ENCODE assay signal across 13 cellular contexts in genomic region chr1:154715385-154715784, GRCh38.
"Had no signal": no experiment of that assay in that cellular context is flagged by ENCODE, and none has a peak within 500 bp of the region (broad histone marks: within the 10 kb centered on the region; RNA-seq: fewer than 3 reads in every experiment).

No MANE protein-coding gene starts in this region.

- H3K4me3 Mint-ChIP-seq: activated T-helper 1 cell treated with anti-CD3 and anti-CD28 coated beads, Interleukin-12 subunit alpha, Interleukin-12 subunit beta, Interleukin-2, Interleukin-4 antibody, amounts not matched to agents 30 ng/mL and 10 ng/mL and 1 ng/mL, durations not matched to agents 14 hours and 24 hours and 36 hours; neural crest cell; stimulated activated effector memory CD8-positive, alpha-beta T cell treated with anti-CD3 and anti-CD28 coated beads, Interleukin-12 subunit alpha, Interleukin-12 subunit beta, amount 100 ng/mL, for 72 hours had no signal

- H3K36me3 Mint-ChIP-seq: stimulated activated effector memory CD8-positive, alpha-beta T cell treated with anti-CD3 and anti-CD28 coated beads, Interleukin-12 subunit alpha, Interleukin-12 subunit beta, amount 100 ng/mL, for 72 hours had no signal

- H3K9me3 Mint-ChIP-seq: activated T-helper 1 cell treated with anti-CD3 and anti-CD28 coated beads, Interleukin-12 subunit alpha, Interleukin-12 subunit beta, Interleukin-2, Interleukin-4 antibody, amounts not matched to agents 30 ng/mL and 10 ng/mL and 1 ng/mL, durations not matched to agents 14 hours and 24 hours and 36 hours; neural crest cell; stimulated activated effector memory CD8-positive, alpha-beta T cell treated with anti-CD3 and anti-CD28 coated beads, Interleukin-12 subunit alpha, Interleukin-12 subunit beta, amount 100 ng/mL, for 72 hours had no signal

- H3K36me3 ChIP-seq: gastroesophageal sphincter, ovary, sigmoid colon had no signal

- H3K4me3 ChIP-seq: dorsolateral prefrontal cortex, gastroesophageal sphincter, mucosa of descending colon, ovary, sigmoid colon, SK-N-MC had no signal

- H3K27ac ChIP-seq: ovary, SK-N-MC had no signal

- DNase-seq: activated CD4-positive, CD25-positive, alpha-beta regulatory T cell treated with anti-CD3 and anti-CD28 coated beads, Interleukin-2, amount 50 U/mL, for 72 hours; activated naive CD4-positive, alpha-beta T cell treated with Interleukin-2 at 50 U/mL for 16 hours; dorsolateral prefrontal cortex; ovary; sigmoid colon; stimulated activated CD4-positive, alpha-beta T cell treated with anti-CD3 and anti-CD28 coated beads, Interleukin-12 subunit alpha, Interleukin-12 subunit beta, amount 100 ng/mL, for 4 hours; stimulated activated CD4-positive, alpha-beta T cell treated with anti-CD3 and anti-CD28 coated beads, Interleukin-2, amount 100 ng/mL, for 24 hours had no signal

- H3K27ac Mint-ChIP-seq: activated T-helper 1 cell treated with anti-CD3 and anti-CD28 coated beads, Interleukin-12 subunit alpha, Interleukin-12 subunit beta, Interleukin-2, Interleukin-4 antibody, amounts not matched to agents 30 ng/mL and 10 ng/mL and 1 ng/mL, durations not matched to agents 14 hours and 24 hours and 36 hours; stimulated activated effector memory CD8-positive, alpha-beta T cell treated with anti-CD3 and anti-CD28 coated beads, Interleukin-12 subunit alpha, Interleukin-12 subunit beta, amount 100 ng/mL, for 72 hours had no signal

- H3K27me3 ChIP-seq: dorsolateral prefrontal cortex, gastroesophageal sphincter, ovary, sigmoid colon had no signal

- H3K9me3 ChIP-seq: gastroesophageal sphincter, mucosa of descending colon, ovary, sigmoid colon had no signal
